ENCODE assay signal across 16 cellular contexts in genomic region chr15:45254405-45255293, GRCh38. TPM values are rescaled to one million over a fixed set of nuclear protein-coding genes. Genes with fewer than 3 reads are reported as not detected.
DNase-seq lines count a peak whose midpoint lies in the region; ATAC-seq and TF ChIP-seq lines count a peak whose summit lies in the region.
"Had no signal": no experiment of that assay in that cellular context is flagged by ENCODE, and none has a peak within 500 bp of the region (broad histone marks: within the 10 kb centered on the region; RNA-seq: fewer than 3 reads in every experiment).

No MANE protein-coding gene starts in this region.

- H3K27ac ChIP-seq in brain microvascular endothelial cell, result no peak overlapping the region
- H3K27ac ChIP-seq: PC-9 had no signal

- H3K4me3 ChIP-seq in AG04449 (ENCODE audit: low read depth, low read length), result no peak overlapping the region
- no peak overlapping the region for H3K4me3 ChIP-seq in brain microvascular endothelial cell (ENCODE audit: low read depth, low read length)
- H3K4me3 ChIP-seq: PC-9 had no signal

- H3K27me3 Mint-ChIP-seq in HFFc6 (ENCODE audit: insufficient read depth) (no peaks in the 10 kb centered on the region), progenitor cell of endocrine pancreas (no peaks in the 10 kb centered on the region), endothelial cell (ENCODE audit: unreplicated experiment) (no peaks in the 10 kb centered on the region)
- H3K27me3 Mint-ChIP-seq: activated T-helper 17 cell treated with anti-CD3 and anti-CD28 coated beads, Interleukin-2, amount 50 U/mL, for 72 hours; stimulated activated naive CD8-positive, alpha-beta T cell treated with anti-CD3 and anti-CD28 coated beads, Interleukin-15, Interleukin-2, amounts not matched to agents 100 ng/mL and 50 ng/mL, for 24 hours had no signal

- TF ChIP-seq CTCF in AG04449 (IDR thresholded peaks at IDR 0.05; ENCODE audit: insufficient read depth, low read length, missing control alignments) (no peak), HFFc6 (IDR thresholded peaks at IDR 0.05) (no peak), brain microvascular endothelial cell (IDR thresholded peaks at IDR 0.05; ENCODE audit: low read depth, low read length, missing control alignments) (no peak), progenitor cell of endocrine pancreas (IDR thresholded peaks at IDR 0.05; ENCODE audit: unreplicated experiment) (no peak), endothelial cell (IDR thresholded peaks at IDR 0.05; ENCODE audit: unreplicated experiment) (no peak)

- DNase-seq in AG04449 (ENCODE audit: low read depth, low spot score) (peak; percentile 17), HFFc6 (peak; percentile 61), brain microvascular endothelial cell (peak; percentile 3), kidney glomerular epithelial cell (lab: John Stamatoyannopoulos, UW) (peak; percentile 33), progenitor cell of endocrine pancreas (ENCODE audit: low spot score, unreplicated experiment) (no peak), SW 1271 (lab: John Stamatoyannopoulos, UW) (no peak), endothelial cell (ENCODE audit: low spot score) (no peak)
- DNase-seq: natural killer cell, NCI-H1930, NCI-H69, PC-9 had no signal

- in situ Hi-C loops in brain microvascular endothelial cell (cut with HindIII; ENCODE audit: low pct_ligation_motif_present, low sequenced_read_pairs), result no loop called here

- H3K27ac Mint-ChIP-seq in HFFc6 (no peak overlapping the region), progenitor cell of endocrine pancreas (no peak overlapping the region), endothelial cell (ENCODE audit: unreplicated experiment) (no peak overlapping the region)
- H3K27ac Mint-ChIP-seq: activated T-helper 17 cell treated with anti-CD3 and anti-CD28 coated beads, Interleukin-2, amount 50 U/mL, for 72 hours; B cell; natural killer cell; stimulated activated naive CD8-positive, alpha-beta T cell treated with anti-CD3 and anti-CD28 coated beads, Interleukin-15, Interleukin-2, amounts not matched to agents 100 ng/mL and 50 ng/mL, for 24 hours had no signal

- CTCF ChIA-PET in AG04449 (lab: Yijun Ruan, JAX), result interaction anchor here (0.9 to 1.9 kb wide), 3 partner anchors 49 to 92 kb away, joined by 3 to 5 read pairs (median 3); no protein-coding TSS in a partner anchor

- H3K4me3 Mint-ChIP-seq in HFFc6 (0 out of 2 replicates have a peak overlapping the region, but pooled peaks have one; percentile 19), progenitor cell of endocrine pancreas (ENCODE audit: low read depth) (no peak overlapping the region), endothelial cell (ENCODE audit: unreplicated experiment) (no peak overlapping the region)
- H3K4me3 Mint-ChIP-seq: activated T-helper 17 cell treated with anti-CD3 and anti-CD28 coated beads, Interleukin-2, amount 50 U/mL, for 72 hours; B cell; natural killer cell; stimulated activated naive CD8-positive, alpha-beta T cell treated with anti-CD3 and anti-CD28 coated beads, Interleukin-15, Interleukin-2, amounts not matched to agents 100 ng/mL and 50 ng/mL, for 24 hours had no signal

- POLR2A ChIA-PET in AG04449 (lab: Yijun Ruan, JAX), result no interaction called here

- H3K9me3 Mint-ChIP-seq in HFFc6 (no peaks in the 10 kb centered on the region; the same call in 1 of the 2 replicates), progenitor cell of endocrine pancreas (ENCODE audit: low read depth) (peaks cover 13% of the 10 kb centered on the region), endothelial cell (ENCODE audit: unreplicated experiment) (no peaks in the 10 kb centered on the region)
- H3K9me3 Mint-ChIP-seq: activated T-helper 17 cell treated with anti-CD3 and anti-CD28 coated beads, Interleukin-2, amount 50 U/mL, for 72 hours; natural killer cell; stimulated activated naive CD8-positive, alpha-beta T cell treated with anti-CD3 and anti-CD28 coated beads, Interleukin-15, Interleukin-2, amounts not matched to agents 100 ng/mL and 50 ng/mL, for 24 hours had no signal

- H3K4me1 Mint-ChIP-seq in HFFc6 (ENCODE audit: low read depth) (peaks cover 18% of the 10 kb centered on the region), progenitor cell of endocrine pancreas (ENCODE audit: low read depth) (peaks cover 4% of the 10 kb centered on the region), endothelial cell (ENCODE audit: unreplicated experiment) (no peaks in the 10 kb centered on the region)
- H3K4me1 Mint-ChIP-seq: activated T-helper 17 cell treated with anti-CD3 and anti-CD28 coated beads, Interleukin-2, amount 50 U/mL, for 72 hours; B cell; natural killer cell had no signal

- H3K36me3 Mint-ChIP-seq in HFFc6 (ENCODE audit: low read depth), result no peaks in the 10 kb centered on the region
- H3K36me3 Mint-ChIP-seq in progenitor cell of endocrine pancreas (ENCODE audit: insufficient read depth), result peaks cover 2% of the 10 kb centered on the region
- no peaks in the 10 kb centered on the region for H3K36me3 Mint-ChIP-seq in endothelial cell (ENCODE audit: low read depth, unreplicated experiment)
- H3K36me3 Mint-ChIP-seq: natural killer cell had no signal

- no peak for ATAC-seq in GM21786 (IDR thresholded peaks at IDR 0.05; ENCODE audit: unreplicated experiment)
- ATAC-seq: activated T-helper 17 cell treated with anti-CD3 and anti-CD28 coated beads, Interleukin-2, amount 50 U/mL, for 72 hours; natural killer cell had no signal

- no peaks in the 10 kb centered on the region for H3K27me3 ChIP-seq in brain microvascular endothelial cell (replicated peaks)

- no peaks in the 10 kb centered on the region for H3K36me3 ChIP-seq in brain microvascular endothelial cell (replicated peaks)

RNA-seq across cellular contexts. Expression of gene SLC28A2, which starts 2.6 kb away (rescaled TPM):
- total RNA-seq in HFFc6 (2021; fragmentation: NEBNext Ultra II Directional; extraction: Animal tissue kit (Norgen Biotek cat#: 25700)), result not detected
- 1.2 and 1.7 TPM in 2 replicates for total RNA-seq in progenitor cell of endocrine pancreas
- not detected for total RNA-seq in endothelial cell (ENCODE audit: unreplicated experiment)
- total RNA-seq: activated T-helper 17 cell treated with anti-CD3 and anti-CD28 coated beads, Interleukin-2, amount 50 U/mL, for 72 hours; B cell; lower leg skin; natural killer cell; PC-9 had no signal

Comparison
In these comparisons a context has a peak if more than half of its experiments do, and no peak if none do; other contexts are left out.
1. DNase-seq: peak in AG04449 (single experiment), HFFc6 (single experiment), brain microvascular endothelial cell (single experiment) and kidney glomerular epithelial cell (single experiment); none in progenitor cell of endocrine pancreas (single experiment), SW 1271 (0 of 2) and endothelial cell (single experiment).